In genomic region chr9:83649080-83649479, GRCh38 we compare ENCODE assay signal across 8 cellular contexts. TPM values are rescaled to one million over a fixed set of nuclear protein-coding genes. Genes with fewer than 3 reads are reported as not detected.
DNase-seq lines count a peak whose midpoint lies in the region; TF ChIP-seq lines count a peak whose summit lies in the region.

No MANE protein-coding gene starts in this region.

- peaks cover 4% of the 10 kb centered on the region for H3K9me3 Mint-ChIP-seq in glutamatergic neuron (ENCODE audit: unreplicated experiment)
- H3K9me3 Mint-ChIP-seq in progenitor cell of endocrine pancreas (ENCODE audit: low read depth) = peaks cover 4% of the 10 kb centered on the region

- H3K36me3 ChIP-seq in SJCRH30 = peaks cover 40% of the 10 kb centered on the region

- peak overlapping the region; percentile 96 for H3K27ac Mint-ChIP-seq in glutamatergic neuron (ENCODE audit: unreplicated experiment)
- H3K27ac Mint-ChIP-seq in progenitor cell of endocrine pancreas = no peak overlapping the region

- H3K4me3 Mint-ChIP-seq in glutamatergic neuron (ENCODE audit: unreplicated experiment) (no peak overlapping the region), progenitor cell of endocrine pancreas (ENCODE audit: low read depth) (no peak overlapping the region)

- no peaks in the 10 kb centered on the region; the same call in 1 of the 2 replicates for H3K9me3 ChIP-seq in SJCRH30 (replicated peaks)

- peaks cover 7% of the 10 kb centered on the region for H3K27me3 Mint-ChIP-seq in glutamatergic neuron (ENCODE audit: unreplicated experiment)
- H3K27me3 Mint-ChIP-seq in progenitor cell of endocrine pancreas = no peaks in the 10 kb centered on the region

- no peak overlapping the region for H3K27ac ChIP-seq in SJCRH30

- H3K4me3 ChIP-seq in SJCRH30 = no peak overlapping the region

- H3K4me1 ChIP-seq in SJCRH30 = no peaks in the 10 kb centered on the region

- H3K36me3 Mint-ChIP-seq in glutamatergic neuron (ENCODE audit: unreplicated experiment) (peaks cover 19% of the 10 kb centered on the region), progenitor cell of endocrine pancreas (ENCODE audit: insufficient read depth) (peaks cover 30% of the 10 kb centered on the region)

- H3K4me1 Mint-ChIP-seq in glutamatergic neuron (ENCODE audit: low read depth, unreplicated experiment) = peaks cover 7% of the 10 kb centered on the region
- H3K4me1 Mint-ChIP-seq in progenitor cell of endocrine pancreas (ENCODE audit: low read depth) = no peaks in the 10 kb centered on the region

- no peaks in the 10 kb centered on the region for H3K27me3 ChIP-seq in SJCRH30

- peak; percentile 0 to 34 for DNase-seq in NCI-H446 (lab: John Stamatoyannopoulos, UW)
- DNase-seq in NCI-H446 treated with DMSO at 0.1 percent for 48 hours (lab: John Stamatoyannopoulos, UW) = no peak
- DNase-seq in HK-2 (ENCODE audit: unreplicated experiment) = peak; percentile 69
- DNase-seq in SJCRH30 = peak; percentile 68 to 81
- peak; percentile 65 for DNase-seq in activated gamma-delta T cell treated with anti-CD3 and anti-CD28 coated beads, Interleukin-2, amount 50 U/mL, for 16 hours (ENCODE audit: low read depth)
- DNase-seq in glutamatergic neuron = peak; percentile 90
- DNase-seq in progenitor cell of endocrine pancreas (ENCODE audit: low spot score, unreplicated experiment) = peak; percentile 25
- DNase-seq in DMS79 treated with DMSO at 0.1 percent for 48 hours (lab: John Stamatoyannopoulos, UW) = no peak

- TF ChIP-seq CTCF in glutamatergic neuron (IDR thresholded peaks at IDR 0.05; ENCODE audit: partially characterized antibody, unreplicated experiment) (peak; percentile 81), progenitor cell of endocrine pancreas (IDR thresholded peaks at IDR 0.05; ENCODE audit: unreplicated experiment) (peak; percentile 66)

RNA-seq across cellular contexts. Expression of gene IDNK, which starts 26.1 kb away (rescaled TPM):
- total RNA-seq in SJCRH30 (2014; rRNA removed; shearing (Covaris generic)) = 1.8 and 2.4 TPM in 2 replicates
- total RNA-seq in glutamatergic neuron (ENCODE audit: unreplicated experiment) (2.8 TPM), progenitor cell of endocrine pancreas (3.8 and 4.5 TPM in 2 replicates)

RNA-seq across cellular contexts. Expression of gene UBQLN1, which starts 58.7 kb away (rescaled TPM):
- 171 and 179 TPM in 2 replicates for total RNA-seq in SJCRH30 (2014; rRNA removed; shearing (Covaris generic))
- total RNA-seq in glutamatergic neuron (ENCODE audit: unreplicated experiment) (188 TPM), progenitor cell of endocrine pancreas (103 and 108 TPM in 2 replicates)

Comparison
In these comparisons a context has a peak if more than half of its experiments do, and no peak if none do; other contexts are left out.
1. DNase-seq: peak in NCI-H446 (2 of 2), HK-2 (single experiment), SJCRH30 (2 of 2), activated gamma-delta T cell treated with anti-CD3 and anti-CD28 coated beads, Interleukin-2, amount 50 U/mL, for 16 hours (single experiment), glutamatergic neuron (single experiment) and progenitor cell of endocrine pancreas (single experiment); none in NCI-H446 treated with DMSO at 0.1 percent for 48 hours (single experiment) and DMS79 treated with DMSO at 0.1 percent for 48 hours (single experiment).